8 cellular contexts compared by ENCODE assay signal in the genomic region with DNA sequence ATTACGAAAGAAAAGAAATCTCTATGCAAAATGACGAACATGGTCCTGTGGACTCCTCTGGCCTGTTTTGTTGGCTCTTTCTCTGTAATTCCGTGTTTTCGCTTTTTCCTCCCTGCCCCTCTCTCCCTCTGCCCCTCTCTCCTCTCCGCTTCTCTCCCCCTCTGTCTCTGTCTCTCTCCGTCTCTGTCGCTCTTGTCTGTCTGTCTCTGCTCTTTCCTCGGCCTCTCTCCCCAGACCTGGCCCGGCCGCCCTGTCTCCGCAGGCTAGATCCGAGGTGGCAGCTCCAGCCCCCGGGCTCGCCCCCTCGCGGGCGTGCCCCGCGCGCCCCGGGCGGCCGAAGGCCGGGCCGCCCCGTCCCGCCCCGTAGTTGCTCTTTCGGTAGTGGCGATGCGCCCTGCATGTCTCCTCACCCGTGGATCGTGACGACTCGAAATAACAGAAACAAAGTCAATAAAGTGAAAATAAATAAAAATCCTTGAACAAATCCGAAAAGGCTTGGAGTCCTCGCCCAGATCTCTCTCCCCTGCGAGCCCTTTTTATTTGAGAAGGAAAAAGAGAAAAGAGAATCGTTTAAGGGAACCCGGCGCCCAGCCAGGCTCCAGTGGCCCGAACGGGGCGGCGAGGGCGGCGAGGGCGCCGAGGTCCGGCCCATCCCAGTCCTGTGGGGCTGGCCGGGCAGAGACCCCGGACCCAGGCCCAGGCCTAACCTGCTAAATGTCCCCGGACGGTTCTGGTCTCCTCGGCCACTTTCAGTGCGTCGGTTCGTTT.
DNase-seq lines count a peak whose midpoint lies in the region; ATAC-seq and TF ChIP-seq lines count a peak whose summit lies in the region.

No MANE protein-coding gene starts in this region.

- H3K27me3 Mint-ChIP-seq in activated CD4-positive, alpha-beta memory T cell treated with anti-CD3 and anti-CD28 coated beads, Interleukin-2, amount 10 ng/mL, durations not matched to agents 7 days and 5 days = peaks cover 83% of the 10 kb centered on the region
- peaks cover 44 to 66% of the 10 kb centered on the region in 2 donors for H3K27me3 Mint-ChIP-seq in stimulated activated naive B cell treated with anti-CD40 and anti-IgM and Interleukin-4, amounts not matched to agents 10 μg/mL and 1 μg/mL and 100 μg/mL, for 72 hours

- H3K4me1 Mint-ChIP-seq in activated CD4-positive, alpha-beta memory T cell treated with anti-CD3 and anti-CD28 coated beads, Interleukin-2, amount 10 ng/mL, durations not matched to agents 7 days and 5 days = peaks cover 39% of the 10 kb centered on the region
- peaks cover 30 to 49% of the 10 kb centered on the region in 2 donors for H3K4me1 Mint-ChIP-seq in stimulated activated naive B cell treated with anti-CD40 and anti-IgM and Interleukin-4, amounts not matched to agents 10 μg/mL and 1 μg/mL and 100 μg/mL, for 72 hours

- no peak overlapping the region for H3K27ac Mint-ChIP-seq in activated CD4-positive, alpha-beta memory T cell treated with anti-CD3 and anti-CD28 coated beads, Interleukin-2, amount 10 ng/mL, durations not matched to agents 7 days and 5 days
- H3K27ac Mint-ChIP-seq in stimulated activated naive B cell treated with anti-CD40 and anti-IgM and Interleukin-4, amounts not matched to agents 10 μg/mL and 1 μg/mL and 100 μg/mL, for 72 hours = no peak overlapping the region

- H3K9me3 ChIP-seq in iPS-15b (ENCODE audit: control insufficient read depth, insufficient read depth, low read length) = no peaks in the 10 kb centered on the region

- H3K4me3 Mint-ChIP-seq in activated CD4-positive, alpha-beta memory T cell treated with anti-CD3 and anti-CD28 coated beads, Interleukin-2, amount 10 ng/mL, durations not matched to agents 7 days and 5 days = peak overlapping the region; percentile 64
- H3K4me3 Mint-ChIP-seq in stimulated activated naive B cell treated with anti-CD40 and anti-IgM and Interleukin-4, amounts not matched to agents 10 μg/mL and 1 μg/mL and 100 μg/mL, for 72 hours = peak overlapping the region; percentile 75 to 81

- peak overlapping the region; percentile 32 for H3K4me3 ChIP-seq in iPS-15b (ENCODE audit: low read depth, low read length)

- DNase-seq in GM20000 (ENCODE audit: low spot score) = peak; percentile 63
- DNase-seq in activated CD4-positive, alpha-beta memory T cell treated with anti-CD3 and anti-CD28 coated beads, Interleukin-2, amount 10 ng/mL, durations not matched to agents 7 days and 5 days = no peak
- DNase-seq in stimulated activated naive B cell treated with anti-CD40 and anti-IgM and Interleukin-4, amounts not matched to agents 10 μg/mL and 1 μg/mL and 100 μg/mL, for 72 hours = no peak
- DNase-seq in NK-92 (lab: John Stamatoyannopoulos, UW; ENCODE audit: unreplicated experiment) = no peak
- DNase-seq in GF-D8 (lab: John Stamatoyannopoulos, UW) = no peak
- DNase-seq in NCI-H510A treated with DMSO at 0.1 percent for 48 hours (lab: John Stamatoyannopoulos, UW) = no peak
- DNase-seq in NCI-H2029 treated with DMSO at 0.1 percent for 48 hours (lab: John Stamatoyannopoulos, UW) = no peak

- H3K36me3 ChIP-seq in iPS-15b (ENCODE audit: control insufficient read depth, insufficient read depth, low read length) = no peaks in the 10 kb centered on the region

- H3K27me3 ChIP-seq in iPS-15b (ENCODE audit: control insufficient read depth, insufficient read depth, low read length) = peaks cover 97% of the 10 kb centered on the region

- no peak overlapping the region for H3K9ac ChIP-seq in iPS-15b (ENCODE audit: low read depth, low read length)

- POLR2A ChIA-PET in activated CD4-positive, alpha-beta memory T cell treated with anti-CD3 and anti-CD28 coated beads, Interleukin-2, amount 10 ng/mL, durations not matched to agents 7 days and 5 days (lab: Charles Lee) = no interaction called here

- peaks cover 5% of the 10 kb centered on the region for H3K36me3 Mint-ChIP-seq in activated CD4-positive, alpha-beta memory T cell treated with anti-CD3 and anti-CD28 coated beads, Interleukin-2, amount 10 ng/mL, durations not matched to agents 7 days and 5 days (ENCODE audit: low read depth)
- peaks cover 0 to 2% of the 10 kb centered on the region in 2 donors for H3K36me3 Mint-ChIP-seq in stimulated activated naive B cell treated with anti-CD40 and anti-IgM and Interleukin-4, amounts not matched to agents 10 μg/mL and 1 μg/mL and 100 μg/mL, for 72 hours

- peaks cover 3% of the 10 kb centered on the region for H3K4me1 ChIP-seq in iPS-15b (ENCODE audit: control insufficient read depth, insufficient read depth, low read length)

- ATAC-seq in stimulated activated naive B cell treated with anti-CD40 and anti-IgM and Interleukin-4, amounts not matched to agents 10 μg/mL and 1 μg/mL and 100 μg/mL, for 72 hours (replicated peaks) = no peak

- no peaks in the 10 kb centered on the region for H3K9me3 Mint-ChIP-seq in activated CD4-positive, alpha-beta memory T cell treated with anti-CD3 and anti-CD28 coated beads, Interleukin-2, amount 10 ng/mL, durations not matched to agents 7 days and 5 days
- no peaks in the 10 kb centered on the region for H3K9me3 Mint-ChIP-seq in stimulated activated naive B cell treated with anti-CD40 and anti-IgM and Interleukin-4, amounts not matched to agents 10 μg/mL and 1 μg/mL and 100 μg/mL, for 72 hours

- TF ChIP-seq CTCF in GM20000 (IDR thresholded peaks at IDR 0.05; ENCODE audit: extremely low read depth, missing control alignments) = no peak

- CTCF ChIA-PET in activated CD4-positive, alpha-beta memory T cell treated with anti-CD3 and anti-CD28 coated beads, Interleukin-2, amount 10 ng/mL, durations not matched to agents 7 days and 5 days (lab: Charles Lee) = no interaction called here
